ENCODE assay signal across 10 cellular contexts in the genomic region with DNA sequence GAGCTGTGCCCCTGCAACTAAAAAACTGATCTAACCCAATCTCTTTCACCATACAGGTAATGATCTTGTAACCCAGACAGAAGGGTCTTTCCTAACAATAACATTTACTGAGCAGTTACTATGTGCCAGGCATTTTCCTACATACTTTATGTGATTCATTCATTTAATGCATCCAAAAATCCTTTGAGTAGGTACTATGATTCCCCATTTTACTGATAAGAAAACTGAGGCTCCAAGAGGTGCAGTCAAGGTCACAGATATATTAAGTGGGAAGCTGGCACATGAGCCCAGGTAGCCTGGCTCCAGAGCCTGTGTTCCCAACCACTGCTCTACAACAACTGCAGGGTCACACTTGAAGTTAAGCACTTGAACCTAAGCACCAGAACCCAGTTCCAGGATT.
"Had no signal": no experiment of that assay in that cellular context is flagged by ENCODE, and none has a peak within 500 bp of the region (broad histone marks: within the 10 kb centered on the region; RNA-seq: fewer than 3 reads in every experiment).

No MANE protein-coding gene starts in this region.

- H2AFZ ChIP-seq: GM23248 had no signal

- DNase-seq: GM23248, GOT3, H7, IMR-90, Karpas-422, KBM-7 had no signal

- H3K4me2 ChIP-seq: KMS-11 had no signal

- H3K9me3 ChIP-seq: HAP-1 had no signal

- H3K9ac ChIP-seq: GM23248, KMS-11 had no signal

- ATAC-seq: HCT116 had no signal

- H3K27ac ChIP-seq: GM23248, KMS-11 had no signal

- H3K4me1 ChIP-seq: HAP-1 had no signal

- H3K4me3 ChIP-seq: GM23248, HAP-1 had no signal

- H3K36me3 ChIP-seq: HAP-1 had no signal

- FAIRE-seq: HTR-8/SVneo had no signal
